15 cellular contexts compared by ENCODE assay signal in the genomic region with DNA sequence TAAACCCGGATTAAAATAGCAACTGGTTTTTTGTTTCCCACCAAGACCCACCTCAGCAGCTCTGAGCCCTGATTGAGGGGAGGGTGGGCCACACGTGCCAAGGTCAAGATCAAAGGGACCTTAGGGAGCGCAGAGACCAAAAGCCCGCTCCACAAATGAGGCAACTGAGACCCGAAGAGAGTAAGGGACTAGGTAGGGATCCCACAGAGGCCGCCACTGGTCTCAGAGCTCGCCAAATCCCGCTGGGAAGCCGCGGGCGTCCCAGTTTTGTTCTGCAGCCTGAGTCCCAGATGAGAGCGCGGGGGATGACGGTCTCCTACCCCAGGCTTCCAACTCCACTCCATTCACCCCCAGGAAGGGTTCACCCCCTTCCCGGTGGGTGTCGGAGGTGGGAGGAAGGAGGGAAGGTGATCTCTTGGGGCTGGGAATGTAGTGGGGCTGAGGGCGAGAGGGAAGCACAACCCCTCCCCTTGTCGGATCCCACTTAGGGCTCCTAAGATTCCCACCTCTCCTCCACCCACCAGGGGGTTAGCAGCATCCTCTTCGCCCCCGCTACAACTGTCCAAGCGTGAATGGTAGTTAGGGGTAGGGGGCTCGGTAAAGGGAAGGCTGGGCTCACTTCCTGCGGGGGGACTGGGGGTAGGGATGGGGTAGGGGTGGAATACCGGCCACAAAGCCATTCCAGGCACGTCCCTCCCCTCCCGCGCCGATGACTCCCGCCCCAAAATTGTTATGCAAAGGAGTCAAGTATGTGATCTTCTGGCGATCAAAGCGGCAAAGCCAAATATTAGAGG. TPM values are rescaled to one million over a fixed set of nuclear protein-coding genes. Genes with fewer than 3 reads are reported as not detected.
DNase-seq lines count a peak whose midpoint lies in the region; ATAC-seq and TF ChIP-seq lines count a peak whose summit lies in the region.
"Had no signal": no experiment of that assay in that cellular context is flagged by ENCODE, and none has a peak within 500 bp of the region (broad histone marks: within the 10 kb centered on the region; RNA-seq: fewer than 3 reads in every experiment).

No MANE protein-coding gene starts in this region.

- no peak for ATAC-seq in activated CD4-positive, alpha-beta T cell treated with anti-CD3 and anti-CD28 coated beads for 36 hours

- H3K27me3 ChIP-seq in iPS-15b (ENCODE audit: control insufficient read depth, insufficient read depth, low read length) (peaks cover 96% of the 10 kb centered on the region), smooth muscle cell (ENCODE audit: low read depth) (peaks cover 99% of the 10 kb centered on the region)

- no peaks in the 10 kb centered on the region for H3K36me3 Mint-ChIP-seq in activated CD4-positive, alpha-beta T cell treated with anti-CD3 and anti-CD28 coated beads for 36 hours (ENCODE audit: low read depth)

- peak overlapping the region; percentile 41 for H2AFZ ChIP-seq in smooth muscle cell (ENCODE audit: low read depth)

- CTCF ChIA-PET in activated CD4-positive, alpha-beta T cell treated with anti-CD3 and anti-CD28 coated beads for 36 hours (lab: Charles Lee) = interaction anchor here (0.5 to 3.2 kb wide), 30 partner anchors 7 to 827 kb away, joined by 3 to 22 read pairs (median 3); a partner anchor contains a TSS

- H3K27me3 Mint-ChIP-seq in activated CD4-positive, alpha-beta T cell treated with anti-CD3 and anti-CD28 coated beads for 36 hours = peaks cover 72% of the 10 kb centered on the region

- H3K4me1 ChIP-seq in iPS-15b (ENCODE audit: control insufficient read depth, insufficient read depth, low read length) (peaks cover 11% of the 10 kb centered on the region), smooth muscle cell (ENCODE audit: low read depth) (peaks cover 10% of the 10 kb centered on the region)

- H3K79me2 ChIP-seq in smooth muscle cell (ENCODE audit: low read depth) = no peaks in the 10 kb centered on the region

- no peaks in the 10 kb centered on the region for H3K9me3 ChIP-seq in iPS-15b (ENCODE audit: control insufficient read depth, insufficient read depth, low read length)
- H3K9me3 ChIP-seq in smooth muscle cell (replicated peaks; ENCODE audit: low read depth) = no peaks in the 10 kb centered on the region
- H3K9me3 ChIP-seq: right lobe of liver had no signal

- POLR2A ChIA-PET in activated CD4-positive, alpha-beta T cell treated with anti-CD3 and anti-CD28 coated beads for 36 hours (lab: Charles Lee) = no interaction called here

- peak; percentile 1 for DNase-seq in activated CD4-positive, alpha-beta T cell treated with anti-CD3 and anti-CD28 coated beads for 1 hour
- no peak for DNase-seq in activated CD4-positive, alpha-beta T cell treated with anti-CD3 and anti-CD28 coated beads for 36 hours
- peak; percentile 34 for DNase-seq in NCI-H69 (lab: John Stamatoyannopoulos, UW)
- DNase-seq in smooth muscle cell (lab: John Stamatoyannopoulos, UW; ENCODE audit: unreplicated experiment) = no peak
- no peak for DNase-seq in mesenteric fat pad (ENCODE audit: low spot score)
- DNase-seq in NCI-H748 (lab: John Stamatoyannopoulos, UW; ENCODE audit: unreplicated experiment) = no peak
- no peak for DNase-seq in activated CD4-positive, CD25-positive, alpha-beta regulatory T cell (lab: John Stamatoyannopoulos, UW)

- no peak overlapping the region for H3K27ac Mint-ChIP-seq in activated CD4-positive, alpha-beta T cell treated with anti-CD3 and anti-CD28 coated beads for 36 hours
- H3K27ac Mint-ChIP-seq: activated T-helper 2 cell treated with anti-CD3 and anti-CD28 coated beads, Interferon-gamma antibody, Interleukin-2, Interleukin-4, amounts not matched to agents 10 μg/mL and 5 μg/mL and 100 μg/mL, durations not matched to agents 14 hours and 24 hours and 36 hours; memory B cell had no signal

- no peaks in the 10 kb centered on the region for H3K9me3 Mint-ChIP-seq in activated CD4-positive, alpha-beta T cell treated with anti-CD3 and anti-CD28 coated beads for 36 hours (ENCODE audit: low read depth)
- H3K9me3 Mint-ChIP-seq: activated T-helper 2 cell treated with anti-CD3 and anti-CD28 coated beads, Interferon-gamma antibody, Interleukin-2, Interleukin-4, amounts not matched to agents 10 μg/mL and 5 μg/mL and 100 μg/mL, durations not matched to agents 14 hours and 24 hours and 36 hours had no signal

- no peaks in the 10 kb centered on the region for H3K36me3 ChIP-seq in iPS-15b (ENCODE audit: control insufficient read depth, insufficient read depth, low read length)
- H3K36me3 ChIP-seq in smooth muscle cell (ENCODE audit: low read depth) = no peaks in the 10 kb centered on the region
- H3K36me3 ChIP-seq: right lobe of liver, WERI-Rb-1 had no signal

- no peak overlapping the region for H3K4me3 Mint-ChIP-seq in activated CD4-positive, alpha-beta T cell treated with anti-CD3 and anti-CD28 coated beads for 36 hours

- no peak for TF ChIP-seq CTCF in smooth muscle cell (IDR thresholded peaks at IDR 0.05; ENCODE audit: borderline replicate concordance, insufficient read depth, poor library complexity, severe bottlenecking)

- H3K27ac ChIP-seq in smooth muscle cell (ENCODE audit: low read depth) = no peak overlapping the region
- H3K27ac ChIP-seq: right lobe of liver, RWPE1, WERI-Rb-1 had no signal

- under 1% methylated on average over 31 of the region's 31 CpGs for WGBS in smooth muscle cell (ENCODE audit: low lambda C conversion rate)

- H3K4me1 Mint-ChIP-seq in activated CD4-positive, alpha-beta T cell treated with anti-CD3 and anti-CD28 coated beads for 36 hours = peaks cover 26% of the 10 kb centered on the region

- H4K20me1 ChIP-seq in smooth muscle cell (ENCODE audit: low read depth) = no peaks in the 10 kb centered on the region

- no peaks in the 10 kb centered on the region for H3F3A ChIP-seq in smooth muscle cell (ENCODE audit: low read depth)

- H3K4me2 ChIP-seq in smooth muscle cell = peak overlapping the region; percentile 89

- intact Hi-C loops in activated CD4-positive, alpha-beta T cell treated with anti-CD3 and anti-CD28 coated beads for 36 hours (cut with DNase I, micrococcal nuclease) = loop anchor here (1.0 to 5.0 kb wide), 13 partner anchors 80 to 822 kb away; a partner anchor contains a TSS

- peak overlapping the region; percentile 20 for H3K4me3 ChIP-seq in iPS-15b (ENCODE audit: low read depth, low read length)
- peak overlapping the region; percentile 49 for H3K4me3 ChIP-seq in smooth muscle cell

- H3K9ac ChIP-seq in iPS-15b (ENCODE audit: low read depth, low read length) (no peak overlapping the region), smooth muscle cell (ENCODE audit: low read depth) (no peak overlapping the region)

RNA-seq across cellular contexts. Expression of a gene that starts 7.3 kb away (rescaled TPM):
- total RNA-seq in activated CD4-positive, alpha-beta T cell treated with anti-CD3 and anti-CD28 coated beads for 36 hours = not detected
- total RNA-seq in smooth muscle cell (3.0 TPM in 2 replicates), mesenteric fat pad (4.4 TPM)
- polyA plus RNA-seq in smooth muscle cell = 3.4 and 12.9 TPM in 2 replicates
- total RNA-seq: activated T-helper 2 cell treated with anti-CD3 and anti-CD28 coated beads, Interferon-gamma antibody, Interleukin-2, Interleukin-4, amounts not matched to agents 10 μg/mL and 5 μg/mL and 100 μg/mL, durations not matched to agents 14 hours and 24 hours and 36 hours; glomerular endothelial cell; IMR-90; right lobe of liver had no signal
- polyA plus RNA-seq: IMR-90 had no signal

Comparison
In these comparisons a context has a peak if more than half of its experiments do, and no peak if none do; other contexts are left out.
1. DNase-seq: peak in activated CD4-positive, alpha-beta T cell treated with anti-CD3 and anti-CD28 coated beads for 1 hour (single experiment) and NCI-H69 (single experiment); none in activated CD4-positive, alpha-beta T cell treated with anti-CD3 and anti-CD28 coated beads for 36 hours (single experiment), smooth muscle cell (single experiment), mesenteric fat pad (single experiment), NCI-H748 (single experiment) and activated CD4-positive, CD25-positive, alpha-beta regulatory T cell (0 of 4).